ENCODE assay signal across 8 cellular contexts in the genomic region with DNA sequence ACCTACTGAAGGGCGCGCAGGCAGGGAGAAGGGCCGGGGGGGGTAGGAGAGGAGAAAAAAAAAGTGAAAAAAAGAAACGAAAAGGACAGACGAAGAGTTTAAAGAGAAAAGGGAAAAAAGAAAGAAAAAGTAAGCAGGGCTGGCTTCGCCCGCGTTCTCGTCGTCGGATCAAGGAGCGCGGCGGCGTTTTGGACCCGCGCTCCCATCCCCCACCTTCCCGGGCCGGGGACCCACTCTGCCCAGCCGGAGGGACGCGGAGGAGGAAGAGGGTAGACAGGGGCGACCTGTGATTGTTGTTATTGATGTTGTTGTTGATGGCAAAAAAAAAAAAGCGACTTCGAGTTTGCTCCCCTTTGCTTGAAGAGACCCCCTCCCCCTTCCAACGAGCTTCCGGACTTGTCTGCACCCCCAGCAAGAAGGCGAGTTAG. TPM values are rescaled to one million over a fixed set of nuclear protein-coding genes. Genes with fewer than 3 reads are reported as not detected.
DNase-seq lines count a peak whose midpoint lies in the region; ATAC-seq and TF ChIP-seq lines count a peak whose summit lies in the region.

No MANE protein-coding gene starts in this region.

- DNase-seq in DMS79 treated with DMSO at 0.1 percent for 48 hours (lab: John Stamatoyannopoulos, UW) = peak; percentile 30
- no peak for DNase-seq in DMS79 (lab: John Stamatoyannopoulos, UW)
- DNase-seq in NCI-H526 treated with DMSO at 0.1 percent for 48 hours (lab: John Stamatoyannopoulos, UW) = peak; percentile 48
- peak; percentile 65 for DNase-seq in endodermal cell
- DNase-seq in neuronal stem cell (ENCODE audit: low spot score) = no peak
- no peak for DNase-seq in ecto neural progenitor cell (ENCODE audit: low spot score)
- no peak for DNase-seq in cortex of kidney (lab: John Stamatoyannopoulos, UW)

- H2BK12ac ChIP-seq in neuronal stem cell (ENCODE audit: low read length) = no peak overlapping the region

- H3K9ac ChIP-seq in endodermal cell (ENCODE audit: extremely low read depth, low read length, poor library complexity, severe bottlenecking) (peak overlapping the region; percentile 80), neuronal stem cell (ENCODE audit: low read depth, low read length, poor library complexity) (peak overlapping the region; percentile 86)

- H3K4me3 ChIP-seq in endodermal cell (ENCODE audit: low read length) = peak overlapping the region; percentile 92
- peak overlapping the region; percentile 86 to 96 for H3K4me3 ChIP-seq in neuronal stem cell (ENCODE audit: low read length in 2 of 2)

- no peak overlapping the region for H3K4ac ChIP-seq in neuronal stem cell (ENCODE audit: low read length)

- WGBS in endodermal cell (ENCODE audit: insufficient coverage in 1 of 2, insufficient read length in 1 of 2), 2 experiments = 0% methylated on average over 6 to 27 of the region's 28 CpGs
- no CpG with 5 or more reads among the region's 28 CpGs for WGBS in neuronal stem cell (ENCODE audit: extremely low coverage in 2 of 2, insufficient read length in 2 of 2, insufficient replicate concordance in 1 of 2), 2 donors

- H3K9me3 ChIP-seq in endodermal cell (ENCODE audit: control insufficient read depth, low read length) (no peaks in the 10 kb centered on the region), neuronal stem cell (replicated peaks in 1 of 2; ENCODE audit: control insufficient read depth in 2 of 2, insufficient read depth in 1 of 2, low read depth in 1 of 2, low read length in 2 of 2) (peaks cover 0 to 16% of the 10 kb centered on the region in 2 donors)

- H3K14ac ChIP-seq in neuronal stem cell (ENCODE audit: low read length) = peak overlapping the region; percentile 75

- H2AFZ ChIP-seq in neuronal stem cell (ENCODE audit: low read length) = no peak overlapping the region

- no peaks in the 10 kb centered on the region for H3K9me3 Mint-ChIP-seq in endodermal cell

- H3K4me2 ChIP-seq in neuronal stem cell (ENCODE audit: insufficient read depth, low read length, poor library complexity, severe bottlenecking) = peak overlapping the region; percentile 62

- no peak overlapping the region for H4K91ac ChIP-seq in neuronal stem cell (ENCODE audit: low read depth, low read length, poor library complexity)

- H3K27me3 ChIP-seq in endodermal cell (ENCODE audit: control insufficient read depth, insufficient read depth, low read length, poor library complexity, severe bottlenecking) = no peaks in the 10 kb centered on the region
- no peaks in the 10 kb centered on the region for H3K27me3 ChIP-seq in neuronal stem cell (ENCODE audit: control insufficient read depth in 3 of 3, insufficient read depth in 3 of 3, low read depth in 1 of 3, low read length in 3 of 3)

- no peak overlapping the region for H3K4me3 Mint-ChIP-seq in endodermal cell

- peak overlapping the region; percentile 37 for H2AK5ac ChIP-seq in neuronal stem cell (ENCODE audit: low read depth, low read length)

- peak overlapping the region; percentile 91 for H3K23ac ChIP-seq in neuronal stem cell (ENCODE audit: low read depth, low read length, poor library complexity)

- H3K18ac ChIP-seq in neuronal stem cell (ENCODE audit: low read length) = peak overlapping the region; percentile 99

- no peak overlapping the region for H4K8ac ChIP-seq in neuronal stem cell (ENCODE audit: low read depth, low read length)

- H3K36me3 ChIP-seq in endodermal cell (ENCODE audit: control insufficient read depth, insufficient read depth, low read length) (peaks cover 25% of the 10 kb centered on the region), neuronal stem cell (replicated peaks in 1 of 2; ENCODE audit: control insufficient read depth in 2 of 2, insufficient read depth in 2 of 2, low read length in 2 of 2) (peaks cover 8 to 52% of the 10 kb centered on the region in 2 donors)

- peaks cover 13% of the 10 kb centered on the region for H3K4me1 Mint-ChIP-seq in endodermal cell

- peaks cover 5% of the 10 kb centered on the region for H3K79me1 ChIP-seq in neuronal stem cell (ENCODE audit: low read depth, low read length)

- H3K27ac ChIP-seq in endodermal cell (ENCODE audit: low read depth, low read length) (peak overlapping the region; percentile 80), neuronal stem cell (replicated peaks; ENCODE audit: low read length) (peak overlapping the region; percentile 74)

- H3K27me3 Mint-ChIP-seq in endodermal cell (ENCODE audit: insufficient read depth) = no peaks in the 10 kb centered on the region

- no peak for ATAC-seq in HG03039 (IDR thresholded peaks at IDR 0.05; ENCODE audit: unreplicated experiment)

- H2BK15ac ChIP-seq in neuronal stem cell (ENCODE audit: low read length) = no peak overlapping the region

- TF ChIP-seq CTCF in endodermal cell (conservative IDR thresholded peaks at IDR 0.05) = no peak

- H2BK120ac ChIP-seq in neuronal stem cell (ENCODE audit: low read depth, low read length) = no peak overlapping the region

- H3K27ac Mint-ChIP-seq in endodermal cell = peak overlapping the region; percentile 97

- H3K4me1 ChIP-seq in endodermal cell (ENCODE audit: control insufficient read depth, insufficient read depth, low read length) (peaks cover 4% of the 10 kb centered on the region), neuronal stem cell (ENCODE audit: control insufficient read depth in 2 of 2, insufficient read depth in 1 of 2, low read depth in 1 of 2, low read length in 2 of 2) (peaks cover 3 to 13% of the 10 kb centered on the region in 2 donors)

- H2BK5ac ChIP-seq in neuronal stem cell (ENCODE audit: low read length) = peak overlapping the region; percentile 90

- peaks cover 32% of the 10 kb centered on the region for H3K36me3 Mint-ChIP-seq in endodermal cell (ENCODE audit: low read depth)

RNA-seq across cellular contexts. Expression of gene SOX4, which starts 2.4 kb away (rescaled TPM):
- total RNA-seq in endodermal cell = 10 to 100 TPM; 95.9 to 96.7 TPM
- 130 TPM for polyA plus RNA-seq in endodermal cell (2013, experiment 1 of 2)
- 129 TPM for polyA plus RNA-seq in endodermal cell (2013, experiment 2 of 2)
- 141 TPM for polyA plus RNA-seq in neuronal stem cell (2013, experiment 1 of 2)
- polyA plus RNA-seq in neuronal stem cell (2013, experiment 2 of 2) = 150 TPM

Comparison
In these comparisons a context has a peak if more than half of its experiments do, and no peak if none do; other contexts are left out.
1. DNase-seq: peak in DMS79 treated with DMSO at 0.1 percent for 48 hours (single experiment), NCI-H526 treated with DMSO at 0.1 percent for 48 hours (single experiment) and endodermal cell (single experiment); none in DMS79 (single experiment), neuronal stem cell (single experiment), ecto neural progenitor cell (single experiment) and cortex of kidney (single experiment).